15 cellular contexts compared by ENCODE assay signal in the genomic region with DNA sequence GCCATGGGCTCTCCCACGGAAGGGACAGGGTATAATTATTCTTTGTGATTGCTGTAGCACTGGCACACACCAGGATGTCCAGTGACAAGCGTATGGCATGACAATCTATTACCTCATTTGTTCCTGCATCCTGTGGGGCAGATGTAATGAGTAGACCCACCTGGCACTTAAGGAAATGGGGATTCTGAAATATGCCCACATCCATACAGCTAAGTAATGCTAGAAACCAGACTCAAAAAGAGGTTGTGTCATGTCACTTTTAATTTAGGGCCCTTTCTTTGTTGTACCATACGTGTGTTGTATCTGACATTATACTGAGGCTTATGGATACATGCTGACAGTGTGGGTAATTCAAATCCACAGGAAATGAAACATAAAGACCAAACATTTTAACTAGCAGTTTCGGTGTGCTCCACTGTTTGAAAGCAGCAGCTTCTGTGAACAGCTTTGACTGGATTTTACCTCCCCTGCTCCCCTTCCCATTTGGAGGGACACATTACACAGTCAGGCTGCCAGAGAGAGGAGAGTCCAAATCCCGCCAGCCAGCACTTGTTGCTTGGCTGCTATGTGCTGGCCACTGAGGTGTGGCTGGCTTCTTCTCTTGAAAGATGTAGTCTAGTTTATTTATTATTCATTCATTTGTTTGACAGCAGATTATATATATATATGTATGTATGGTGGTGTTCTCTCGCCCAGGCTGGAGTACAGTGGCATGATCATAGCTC. TPM values are rescaled to one million over a fixed set of nuclear protein-coding genes. Genes with fewer than 3 reads are reported as not detected.
A peak's percentile ranks its signal among the peaks of the same experiment; 100 is the strongest.
DNase-seq lines count a peak whose midpoint lies in the region; ATAC-seq lines count a peak whose summit lies in the region.
"Had no signal": no experiment of that assay in that cellular context is flagged by ENCODE, and none has a peak within 500 bp of the region (broad histone marks: within the 10 kb centered on the region; RNA-seq: fewer than 3 reads in every experiment).

No MANE protein-coding gene starts in this region.

- peaks cover 29% of the 10 kb centered on the region for H3K36me3 Mint-ChIP-seq in T-helper 2 cell treated with Interferon-gamma antibody and Interleukin-4, amounts not matched to agents 5 μg/mL and 100 μg/mL, for 36 hours (ENCODE audit: low read depth)

- ATAC-seq in HG02973 (IDR thresholded peaks at IDR 0.05; ENCODE audit: unreplicated experiment) (peak; percentile 52), HG03520 (IDR thresholded peaks at IDR 0.05; ENCODE audit: unreplicated experiment) (no peak)
- ATAC-seq: Panc1 had no signal

- DNase-seq in NCI-H2227 (lab: John Stamatoyannopoulos, UW; ENCODE audit: unreplicated experiment) (peak; percentile 18), NCI-H2227 treated with DMSO at 0.1 percent for 48 hours (lab: John Stamatoyannopoulos, UW) (no peak), myocyte (ENCODE audit: low read depth) (peak; percentile 45), A172 (ENCODE audit: low spot score) (no peak)
- DNase-seq in T-helper 2 cell treated with Interferon-gamma antibody and Interleukin-4, amounts not matched to agents 5 μg/mL and 100 μg/mL, for 36 hours (ENCODE audit: low spot score) = no peak
- no peak for DNase-seq in activated effector memory CD4-positive, alpha-beta T cell treated with anti-CD3 and anti-CD28 coated beads, Interleukin-2, amount 50 U/mL, for 16 hours
- DNase-seq: ACHN, DMS 273 treated with DMSO at 0.1 percent for 48 hours, glutamatergic neuron, NCI-H2171, trophoblast cell had no signal

- H3K4me3 Mint-ChIP-seq in T-helper 2 cell treated with Interferon-gamma antibody and Interleukin-4, amounts not matched to agents 5 μg/mL and 100 μg/mL, for 36 hours = peak overlapping the region; percentile 66
- H3K4me3 Mint-ChIP-seq: neural crest cell had no signal

- peaks cover 77% of the 10 kb centered on the region for H3K4me1 Mint-ChIP-seq in T-helper 2 cell treated with Interferon-gamma antibody and Interleukin-4, amounts not matched to agents 5 μg/mL and 100 μg/mL, for 36 hours (ENCODE audit: low read depth)
- H3K4me1 Mint-ChIP-seq: neural crest cell had no signal

- H3K27me3 Mint-ChIP-seq in T-helper 2 cell treated with Interferon-gamma antibody and Interleukin-4, amounts not matched to agents 5 μg/mL and 100 μg/mL, for 36 hours (ENCODE audit: low read depth) = no peaks in the 10 kb centered on the region

- H3K27ac Mint-ChIP-seq in T-helper 2 cell treated with Interferon-gamma antibody and Interleukin-4, amounts not matched to agents 5 μg/mL and 100 μg/mL, for 36 hours = peak overlapping the region; percentile 82

- no peaks in the 10 kb centered on the region for H3K9me3 Mint-ChIP-seq in T-helper 2 cell treated with Interferon-gamma antibody and Interleukin-4, amounts not matched to agents 5 μg/mL and 100 μg/mL, for 36 hours
- H3K9me3 Mint-ChIP-seq: neural crest cell had no signal

RNA-seq across cellular contexts. Expression of a gene that starts 21.3 kb away (rescaled TPM):
- 27.3 and 52.0 TPM in 2 replicates for total RNA-seq in myocyte
- polyA plus RNA-seq in myocyte (2012) = 8.6 TPM
- total RNA-seq in A172 (2014; rRNA removed; shearing (Covaris generic)) = 4.6 and 6.5 TPM in 2 replicates

Comparison
In these comparisons a context has a peak if more than half of its experiments do, and no peak if none do; other contexts are left out.
1. DNase-seq: peak in NCI-H2227 (single experiment) and myocyte (single experiment); none in NCI-H2227 treated with DMSO at 0.1 percent for 48 hours (single experiment), T-helper 2 cell treated with Interferon-gamma antibody and Interleukin-4, amounts not matched to agents 5 μg/mL and 100 μg/mL, for 36 hours (single experiment), activated effector memory CD4-positive, alpha-beta T cell treated with anti-CD3 and anti-CD28 coated beads, Interleukin-2, amount 50 U/mL, for 16 hours (single experiment) and A172 (single experiment).